2 cellular contexts compared by ENCODE assay signal in the genomic region with DNA sequence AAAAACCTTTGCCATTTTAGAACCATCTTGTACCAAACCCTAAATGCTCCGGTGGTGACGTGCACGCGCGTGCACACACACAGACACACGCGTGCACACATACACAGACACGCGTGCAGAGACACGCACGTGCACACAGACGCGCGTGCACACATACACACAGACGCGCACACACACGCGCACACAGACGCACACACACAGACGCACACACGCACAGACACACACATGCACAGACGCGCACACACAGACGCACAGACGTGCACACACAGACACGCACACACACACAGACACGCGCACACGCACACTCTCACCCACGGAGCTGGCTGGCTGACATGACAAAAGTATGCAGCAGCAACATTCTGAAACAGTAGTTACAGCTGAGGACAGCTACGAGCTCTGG.
TF ChIP-seq lines count a peak whose summit lies in the region.

No MANE protein-coding gene starts in this region.

TF ChIP-seq in A549, 52 proteins besides CTCF, POLR2A, EP300 and RAD21 (continued from another document):
- TF ChIP-seq, protein P1, sequence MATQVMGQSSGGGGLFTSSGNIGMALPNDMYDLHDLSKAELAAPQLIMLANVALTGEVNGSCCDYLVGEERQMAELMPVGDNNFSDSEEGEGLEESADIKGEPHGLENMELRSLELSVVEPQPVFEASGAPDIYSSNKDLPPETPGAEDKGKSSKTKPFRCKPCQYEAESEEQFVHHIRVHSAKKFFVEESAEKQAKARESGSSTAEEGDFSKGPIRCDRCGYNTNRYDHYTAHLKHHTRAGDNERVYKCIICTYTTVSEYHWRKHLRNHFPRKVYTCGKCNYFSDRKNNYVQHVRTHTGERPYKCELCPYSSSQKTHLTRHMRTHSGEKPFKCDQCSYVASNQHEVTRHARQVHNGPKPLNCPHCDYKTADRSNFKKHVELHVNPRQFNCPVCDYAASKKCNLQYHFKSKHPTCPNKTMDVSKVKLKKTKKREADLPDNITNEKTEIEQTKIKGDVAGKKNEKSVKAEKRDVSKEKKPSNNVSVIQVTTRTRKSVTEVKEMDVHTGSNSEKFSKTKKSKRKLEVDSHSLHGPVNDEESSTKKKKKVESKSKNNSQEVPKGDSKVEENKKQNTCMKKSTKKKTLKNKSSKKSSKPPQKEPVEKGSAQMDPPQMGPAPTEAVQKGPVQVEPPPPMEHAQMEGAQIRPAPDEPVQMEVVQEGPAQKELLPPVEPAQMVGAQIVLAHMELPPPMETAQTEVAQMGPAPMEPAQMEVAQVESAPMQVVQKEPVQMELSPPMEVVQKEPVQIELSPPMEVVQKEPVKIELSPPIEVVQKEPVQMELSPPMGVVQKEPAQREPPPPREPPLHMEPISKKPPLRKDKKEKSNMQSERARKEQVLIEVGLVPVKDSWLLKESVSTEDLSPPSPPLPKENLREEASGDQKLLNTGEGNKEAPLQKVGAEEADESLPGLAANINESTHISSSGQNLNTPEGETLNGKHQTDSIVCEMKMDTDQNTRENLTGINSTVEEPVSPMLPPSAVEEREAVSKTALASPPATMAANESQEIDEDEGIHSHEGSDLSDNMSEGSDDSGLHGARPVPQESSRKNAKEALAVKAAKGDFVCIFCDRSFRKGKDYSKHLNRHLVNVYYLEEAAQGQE (IDR thresholded peaks at IDR 0.05), result no peak
- TF ChIP-seq RCOR1 (IDR thresholded peaks at IDR 0.05; ENCODE audit: low read depth, low read length), result no peak
- no peak for TF ChIP-seq ZC3H11A (IDR thresholded peaks at IDR 0.05)
- no peak for TF ChIP-seq ESRRA (IDR thresholded peaks at IDR 0.05; ENCODE audit: borderline replicate concordance, low read length)
TF ChIP-seq in A549: peak in this region for 0.

TF ChIP-seq in SK-N-SH, 30 proteins besides CTCF, POLR2A, EP300 and RAD21 (continued from another document):
- TF ChIP-seq, protein P1 (IDR thresholded peaks at IDR 0.05; ENCODE audit: low read depth, low read length), result no peak
